ENCODE assay signal across 22 cellular contexts in the genomic region with DNA sequence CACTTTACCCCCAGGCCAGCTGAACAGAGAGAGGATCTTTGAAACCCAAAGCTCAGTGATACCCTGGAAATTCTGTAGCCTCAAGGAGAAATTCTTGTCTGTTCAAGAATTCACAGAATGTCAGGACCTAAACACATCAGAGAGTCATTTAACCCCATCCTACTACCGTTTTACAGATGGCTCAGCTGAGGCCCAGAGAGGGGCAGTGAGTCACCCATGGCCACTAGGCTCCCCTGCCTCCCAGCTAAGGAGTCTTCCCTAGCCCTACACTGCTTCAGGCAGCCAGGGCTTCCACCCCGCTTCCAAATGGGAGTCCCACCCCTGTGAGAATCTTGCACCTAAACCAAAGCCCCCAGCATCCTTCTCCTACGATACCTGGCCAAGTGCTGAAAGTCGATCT. TPM values are rescaled to one million over a fixed set of nuclear protein-coding genes. Genes with fewer than 3 reads are reported as not detected.
DNase-seq lines count a peak whose midpoint lies in the region; ATAC-seq and TF ChIP-seq lines count a peak whose summit lies in the region.
"Had no signal": no experiment of that assay in that cellular context is flagged by ENCODE, and none has a peak within 500 bp of the region (broad histone marks: within the 10 kb centered on the region; RNA-seq: fewer than 3 reads in every experiment).

No MANE protein-coding gene starts in this region.

- H3K4me3 ChIP-seq in thyroid gland (replicated peaks in 1 of 3) (no peak overlapping the region), upper lobe of left lung (no peak overlapping the region)

- TF ChIP-seq POLR2A in thyroid gland (IDR thresholded peaks at IDR 0.05) = no peak
- TF ChIP-seq POLR2A in upper lobe of left lung (IDR thresholded peaks at IDR 0.05) = no peak

- intact Hi-C loops in thyroid gland (cut with DNase I) = no loop called here

- no peaks in the 10 kb centered on the region for H3K9me3 ChIP-seq in thyroid gland
- no peaks in the 10 kb centered on the region for H3K9me3 ChIP-seq in upper lobe of left lung
- H3K9me3 ChIP-seq: BE2C had no signal

- no peak for TF ChIP-seq EP300 in upper lobe of left lung (IDR thresholded peaks at IDR 0.05)

- no peaks in the 10 kb centered on the region for H3K36me3 ChIP-seq in thyroid gland
- H3K36me3 ChIP-seq in upper lobe of left lung = no peaks in the 10 kb centered on the region
- H3K36me3 ChIP-seq: BE2C had no signal

- H3K27me3 ChIP-seq in thyroid gland = no peaks in the 10 kb centered on the region
- H3K27me3 ChIP-seq in upper lobe of left lung = no peaks in the 10 kb centered on the region
- H3K27me3 ChIP-seq: BE2C had no signal

- peak; percentile 12 for DNase-seq in ELR (ENCODE audit: low read depth)
- peak; percentile 70 for DNase-seq in RPMI7951 (ENCODE audit: low read depth)
- DNase-seq in iris pigment epithelial cell (ENCODE audit: low read depth) = peak; percentile 4
- DNase-seq in thyroid gland = no peak
- DNase-seq in iPS-NIHi11 (ENCODE audit: low spot score) = no peak
- no peak for DNase-seq in NOMO-1 treated with DMSO at 0.1 percent for 48 hours (lab: John Stamatoyannopoulos, UW; ENCODE audit: unreplicated experiment)
- DNase-seq in upper lobe of left lung = no peak
- DNase-seq: ACHN; BE2C; C1 segment of cervical spinal cord; CD4-positive, CD25-positive, alpha-beta regulatory T cell; CD8-positive, alpha-beta memory T cell; COR-L47; DMS 273 treated with DMSO at 0.1 percent for 48 hours; DMS53; DND-41; GF-D8; GOT3; H7; HFFc6; KBM-7 had no signal

- no peak for TF ChIP-seq CTCF in thyroid gland (IDR thresholded peaks at IDR 0.05)
- TF ChIP-seq CTCF in upper lobe of left lung (IDR thresholded peaks at IDR 0.05) = no peak

- ATAC-seq in upper lobe of left lung (ENCODE audit: low FRiP score in 2 of 2) = no peak
- ATAC-seq: HCT116 had no signal

- H3K4me1 ChIP-seq in thyroid gland (no peaks in the 10 kb centered on the region), upper lobe of left lung (peaks cover 0 to 12% (median 7%) of the 10 kb centered on the region in 4 donors)
- H3K4me1 ChIP-seq: BE2C had no signal

- WGBS in thyroid gland, 2 donors = 79 to 92% methylated on average over 4 of the region's 4 CpGs
- 89 to 90% methylated on average over 2 to 4 of the region's 4 CpGs for WGBS in upper lobe of left lung, 2 donors

- H3K27ac ChIP-seq in thyroid gland (no peak overlapping the region), upper lobe of left lung (no peak overlapping the region)

RNA-seq across cellular contexts. Expression of a gene that starts 28.3 kb away (rescaled TPM):
- total RNA-seq in RPMI7951 (2014; rRNA removed; shearing (Covaris generic)) = not detected in 2 replicates
- total RNA-seq in thyroid gland (under 1 TPM in 1 of 4 donors, not detected in 3; 0.45 TPM), upper lobe of left lung (under 1 TPM in 3 of 6 donors, not detected in 3; 0.14 to 0.77 (median 0.46) TPM)
- total RNA-seq: CD4-positive, CD25-positive, alpha-beta regulatory T cell; CD8-positive, alpha-beta memory T cell; HFFc6 had no signal

Comparison
In these comparisons a context has a peak if more than half of its experiments do, and no peak if none do; other contexts are left out.
1. DNase-seq: peak in ELR (single experiment), RPMI7951 (single experiment) and iris pigment epithelial cell (single experiment); none in thyroid gland (0 of 2), iPS-NIHi11 (single experiment), NOMO-1 treated with DMSO at 0.1 percent for 48 hours (single experiment) and upper lobe of left lung (0 of 2).